19 cellular contexts compared by ENCODE assay signal in the genomic region with DNA sequence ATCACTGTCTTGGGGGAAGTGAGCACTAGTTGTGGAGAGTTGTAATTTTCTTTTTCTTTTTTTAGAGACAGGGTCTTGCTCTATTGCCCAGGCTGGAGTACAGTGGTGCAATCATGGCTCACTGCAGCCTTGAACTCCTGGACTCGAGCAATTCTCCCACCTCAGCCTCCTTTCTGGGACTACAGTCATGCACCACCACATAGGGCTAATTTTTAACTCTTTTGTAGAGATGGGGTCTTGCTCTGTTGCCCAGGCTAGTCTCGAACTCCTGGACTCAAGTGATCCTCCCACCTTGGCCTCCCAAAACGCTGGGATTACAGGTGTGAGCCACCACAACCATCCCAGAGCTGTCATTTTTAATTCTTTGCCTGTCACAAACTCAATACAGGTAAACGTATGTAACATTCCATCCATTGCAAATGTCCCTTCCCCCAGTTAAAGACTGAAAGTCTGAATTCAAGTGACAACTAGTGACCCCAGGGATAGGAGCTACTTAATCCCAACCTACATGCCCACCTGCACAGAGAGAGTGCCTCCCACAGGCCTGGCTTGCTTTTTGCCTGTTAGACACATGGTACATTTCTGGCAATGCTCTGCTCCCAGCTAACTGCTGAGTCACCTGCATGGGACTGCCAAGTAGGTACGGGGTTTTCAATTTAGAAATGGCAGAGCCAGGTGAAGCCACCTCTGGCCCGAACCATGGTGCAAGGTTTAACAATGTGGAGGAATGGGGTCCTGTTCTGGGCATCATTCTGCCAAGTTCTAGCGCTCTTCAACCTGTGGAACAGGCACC.
A peak's percentile ranks its signal among the peaks of the same experiment; 100 is the strongest.
DNase-seq lines count a peak whose midpoint lies in the region; ATAC-seq, FAIRE-seq and TF ChIP-seq lines count a peak whose summit lies in the region.
"Had no signal": no experiment of that assay in that cellular context is flagged by ENCODE, and none has a peak within 500 bp of the region (broad histone marks: within the 10 kb centered on the region; RNA-seq: fewer than 3 reads in every experiment).

No MANE protein-coding gene starts in this region.

- no peak overlapping the region for H2AFZ ChIP-seq in mammary epithelial cell (ENCODE audit: low read depth, low read length)

- no peak overlapping the region for H3K4me3 Mint-ChIP-seq in HFFc6
- H3K4me3 Mint-ChIP-seq: CD4-positive, alpha-beta memory T cell had no signal

- peaks cover 9% of the 10 kb centered on the region for H3K4me1 Mint-ChIP-seq in HFFc6 (ENCODE audit: low read depth)
- H3K4me1 Mint-ChIP-seq: CD4-positive, alpha-beta memory T cell had no signal

- 56% methylated on average over 5 of the region's 7 CpGs for whole genome bisulfite sequencing in mammary epithelial cell (ENCODE audit: low coverage, missing lambda C conversion rate)
- 48 to 78% (median 51%) methylated on average over 7 of the region's 7 CpGs for WGBS in small intestine, 3 donors
- WGBS in heart left ventricle, 4 donors = 86 to 91% (median 89%) methylated on average over 7 of the region's 7 CpGs

- no peak overlapping the region for H3K4me2 ChIP-seq in mammary epithelial cell (ENCODE audit: insufficient read depth, low read depth, low read length)

- no peak overlapping the region for H3K4me3 ChIP-seq in HEK293 (ENCODE audit: low read depth, low read length)
- no peak overlapping the region for H3K4me3 ChIP-seq in mammary epithelial cell (replicated peaks in 1 of 3; ENCODE audit: insufficient read depth in 1 of 3, low read depth in 2 of 3, low read length in 3 of 3)
- no peak overlapping the region for H3K4me3 ChIP-seq in small intestine (ENCODE audit: low read depth in 1 of 2, low read length in 2 of 2)
- no peak overlapping the region for H3K4me3 ChIP-seq in heart left ventricle
- H3K4me3 ChIP-seq: HAP-1, MG63, SJSA1 had no signal

- H3K27ac Mint-ChIP-seq in HFFc6 = no peak overlapping the region
- H3K27ac Mint-ChIP-seq: CD4-positive, alpha-beta memory T cell had no signal

- H3K27ac ChIP-seq in HEK293 (ENCODE audit: extremely low read depth, low read depth, low read length) (no peak overlapping the region), mammary epithelial cell (ENCODE audit: insufficient read depth, low read depth, low read length) (no peak overlapping the region), small intestine (ENCODE audit: low read depth in 1 of 2, low read length in 1 of 2) (peak overlapping the region in 1 of 2 donors; percentile 50), heart left ventricle (no peak overlapping the region)
- H3K27ac ChIP-seq: SJSA1 had no signal

- peaks cover 14% of the 10 kb centered on the region for H3K27me3 Mint-ChIP-seq in HFFc6 (ENCODE audit: insufficient read depth)

- H3K9me3 ChIP-seq in HEK293 (ENCODE audit: control insufficient read depth, insufficient read depth, low read depth, low read length) = no peaks in the 10 kb centered on the region
- H3K9me3 ChIP-seq in mammary epithelial cell (replicated peaks; ENCODE audit: insufficient read depth, low read length) = no peaks in the 10 kb centered on the region
- no peaks in the 10 kb centered on the region for H3K9me3 ChIP-seq in small intestine (ENCODE audit: control insufficient read depth, low read depth)
- no peaks in the 10 kb centered on the region for H3K9me3 ChIP-seq in heart left ventricle
- H3K9me3 ChIP-seq: BE2C, HAP-1, MG63, SJSA1 had no signal

- H4K20me1 ChIP-seq in mammary epithelial cell (ENCODE audit: insufficient read depth, low read length) = no peaks in the 10 kb centered on the region

- no peaks in the 10 kb centered on the region for H3K36me3 Mint-ChIP-seq in HFFc6 (ENCODE audit: low read depth)
- H3K36me3 Mint-ChIP-seq: CD4-positive, alpha-beta memory T cell had no signal

- DNase-seq in mammary epithelial cell (peak; percentile 6), kidney tubule cell (ENCODE audit: low spot score) (peak; percentile 47), small intestine (peak; percentile 60), heart left ventricle (no peak), HFFc6 (no peak)
- no peak for DNase-seq in activated CD4-positive, CD25-positive, alpha-beta regulatory T cell treated with anti-CD3 and anti-CD28 coated beads, Interleukin-2, amount 50 U/mL, for 72 hours
- DNase-seq: BE2C; CD4-positive, alpha-beta memory T cell; DMS79 treated with DMSO at 0.1 percent for 48 hours; MG63; NCI-H1092; NCI-H146; NCI-H2107; NCI-H2227 treated with DMSO at 0.1 percent for 48 hours; NCI-H526; OCI-M1 had no signal

- no peak for FAIRE-seq in small intestine (lab: Jason Lieb, UNC)

- TF ChIP-seq CTCF in HEK293 (tag by site-specific recombination; IDR thresholded peaks at IDR 0.05) (no peak), mammary epithelial cell (conservative IDR thresholded peaks at IDR 0.05 in 1 of 2, IDR thresholded peaks at IDR 0.05 in 1 of 2; ENCODE audit: extremely low read depth in 1 of 2, insufficient read depth in 1 of 2, low read depth in 1 of 2, low read length in 2 of 2) (no peak), heart left ventricle (IDR thresholded peaks at IDR 0.05) (no peak), HFFc6 (IDR thresholded peaks at IDR 0.05) (no peak)

- H3K9me3 Mint-ChIP-seq in HFFc6 = no peaks in the 10 kb centered on the region
- H3K9me3 Mint-ChIP-seq: CD4-positive, alpha-beta memory T cell had no signal

- no peak for TF ChIP-seq POLR2A in heart left ventricle (IDR thresholded peaks at IDR 0.05)

- H3K27me3 ChIP-seq in mammary epithelial cell (ENCODE audit: insufficient read depth, low read length) (no peaks in the 10 kb centered on the region), small intestine (ENCODE audit: control insufficient read depth in 2 of 2, insufficient read depth in 2 of 2, low read length in 2 of 2) (no peaks in the 10 kb centered on the region), heart left ventricle (no peaks in the 10 kb centered on the region)
- H3K27me3 ChIP-seq: BE2C, MG63, SJSA1 had no signal

- H3K9ac ChIP-seq in mammary epithelial cell (ENCODE audit: insufficient read depth, low read length) = no peak overlapping the region

- CTCF ChIA-PET in HEK293 (lab: Yijun Ruan, JAX) = no interaction called here
- CTCF ChIA-PET in mammary epithelial cell (lab: Charles Lee; ENCODE audit: low non-redundant PET) = no interaction called here

- BruUV-seq in mammary epithelial cell (replicated peaks; lab: Mats Ljungman, UMichigan) = no TSS peak

- in situ Hi-C loops in mammary epithelial cell (cut with MboI; ENCODE audit: low sequenced_read_pairs in 2 of 2) = no loop called here

- H3K79me2 ChIP-seq in mammary epithelial cell (ENCODE audit: insufficient read depth, low read length) = no peaks in the 10 kb centered on the region

- POLR2A ChIA-PET in HEK293 (lab: Yijun Ruan, JAX) = interaction anchor here (0.6 kb wide), 1 partner anchor 258 kb away, joined by 6 read pairs; no protein-coding TSS in a partner anchor

- dilution Hi-C loops in mammary epithelial cell (cut with HindIII; ENCODE audit: low sequenced_read_pairs) = no loop called here

- H3K36me3 ChIP-seq in HEK293 (ENCODE audit: control insufficient read depth in 2 of 2, insufficient read depth in 1 of 2, low read length in 2 of 2) (no peaks in the 10 kb centered on the region), mammary epithelial cell (ENCODE audit: insufficient read depth, low read length) (no peaks in the 10 kb centered on the region), small intestine (ENCODE audit: control insufficient read depth in 2 of 2, insufficient read depth in 2 of 2, low read length in 2 of 2) (no peaks in the 10 kb centered on the region), heart left ventricle (no peaks in the 10 kb centered on the region)
- H3K36me3 ChIP-seq: BE2C, HAP-1, MG63, SJSA1 had no signal

- H3K4me1 ChIP-seq in HEK293 (ENCODE audit: control insufficient read depth, insufficient read depth, low read length) (no peaks in the 10 kb centered on the region), mammary epithelial cell (ENCODE audit: insufficient read depth, low read length) (no peaks in the 10 kb centered on the region), small intestine (ENCODE audit: control insufficient read depth in 2 of 2, insufficient read depth in 1 of 2, low read depth in 1 of 2, low read length in 1 of 2) (peaks cover 11 to 16% of the 10 kb centered on the region in 2 donors), heart left ventricle (peaks cover 0 to 18% (median 5%) of the 10 kb centered on the region in 12 donors)
- H3K4me1 ChIP-seq: BE2C, HAP-1 had no signal

- intact Hi-C loops in mammary epithelial cell (cut with micrococcal nuclease) (no loop called here), heart left ventricle (cut with DNase I) (no loop called here)

- no peak for ATAC-seq in heart left ventricle

TF ChIP-seq in HEK293, 187 proteins besides CTCF, POLR2A, EP300 and RAD21:
- no peak for TF ChIP-seq ZNF548 (tag by site-specific recombination; IDR thresholded peaks at IDR 0.05)
- 0 out of 2 replicates have a peak, but pooled peaks have one; percentile 38 for TF ChIP-seq ZNF121 (tag by site-specific recombination; IDR thresholded peaks at IDR 0.05)

Comparison
In these comparisons a context has a peak if more than half of its experiments do, and no peak if none do; other contexts are left out.
1. DNase-seq: peak in mammary epithelial cell (single experiment), kidney tubule cell (single experiment) and small intestine (single experiment); none in heart left ventricle (0 of 5), HFFc6 (single experiment) and activated CD4-positive, CD25-positive, alpha-beta regulatory T cell treated with anti-CD3 and anti-CD28 coated beads, Interleukin-2, amount 50 U/mL, for 72 hours (single experiment).